Comparison of ENCODE assay signal across 8 cellular contexts in the genomic region with DNA sequence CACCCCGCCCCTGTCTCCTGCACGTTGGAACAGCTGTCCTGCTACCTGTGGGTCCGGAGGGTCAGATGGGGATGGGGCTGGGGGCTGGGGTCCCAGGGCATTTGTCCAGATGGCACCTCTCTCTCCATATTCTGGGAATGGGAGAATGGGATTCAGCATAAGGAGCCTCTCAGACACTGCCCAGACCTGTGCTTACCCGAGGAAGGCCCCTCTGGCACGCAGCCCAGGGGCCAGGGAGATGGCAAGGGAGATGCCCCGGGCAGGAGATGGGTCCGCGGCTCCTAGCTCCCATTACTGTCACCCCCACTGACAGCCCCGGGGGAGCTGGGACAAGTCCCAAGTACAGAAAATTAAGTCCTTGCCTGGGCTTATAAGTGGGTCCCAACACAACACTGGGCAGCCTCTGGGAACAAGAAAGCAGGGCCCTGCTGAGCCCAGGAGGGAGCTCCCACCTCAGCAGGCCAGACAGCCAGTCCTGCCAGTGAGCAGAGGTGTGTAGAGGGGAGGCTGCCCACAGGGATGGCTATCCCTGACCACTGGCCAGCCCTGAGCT. TPM values are rescaled to one million over a fixed set of nuclear protein-coding genes. Genes with fewer than 3 reads are reported as not detected.
DNase-seq lines count a peak whose midpoint lies in the region; ATAC-seq, FAIRE-seq and TF ChIP-seq lines count a peak whose summit lies in the region.
"Had no signal": no experiment of that assay in that cellular context is flagged by ENCODE, and none has a peak within 500 bp of the region (broad histone marks: within the 10 kb centered on the region; RNA-seq: fewer than 3 reads in every experiment).

No MANE protein-coding gene starts in this region.

- H3K27ac ChIP-seq in HUES48 (ENCODE audit: low read depth, low read length) (peak overlapping the region; percentile 63), angular gyrus (ENCODE audit: low read depth, low read length) (peak overlapping the region; percentile 70), thoracic aorta (peak overlapping the region; percentile 99)

- no peak for TF ChIP-seq CTCF in kidney epithelial cell (IDR thresholded peaks at IDR 0.05; ENCODE audit: insufficient read depth, low read length, poor library complexity, severe bottlenecking)
- TF ChIP-seq CTCF in thoracic aorta (IDR thresholded peaks at IDR 0.05) = no peak

- no peak overlapping the region for H3K9ac ChIP-seq in HUES48 (ENCODE audit: low read depth, low read length)

- ATAC-seq in thoracic aorta (ENCODE audit: insufficient number of reproducible peaks, low FRiP score, low read depth) (no peak), GM19455 (IDR thresholded peaks at IDR 0.05; ENCODE audit: unreplicated experiment) (no peak)

- H3K4me3 ChIP-seq in HUES48 (ENCODE audit: low read depth, low read length) = no peak overlapping the region; the same call in 1 of the 2 replicates
- peak overlapping the region; percentile 66 for H3K4me3 ChIP-seq in kidney epithelial cell (ENCODE audit: low read depth, low read length)
- H3K4me3 ChIP-seq in thoracic aorta = peak overlapping the region; percentile 85

- H3K27me3 ChIP-seq in HUES48 (ENCODE audit: control insufficient read depth, insufficient read depth, low read length) (no peaks in the 10 kb centered on the region), kidney epithelial cell (ENCODE audit: control insufficient read depth, insufficient read depth, low read length) (no peaks in the 10 kb centered on the region), thoracic aorta (replicated peaks; ENCODE audit: insufficient read depth) (no peaks in the 10 kb centered on the region)

- H3K4me1 ChIP-seq in HUES48 (ENCODE audit: control insufficient read depth, insufficient read depth, low read length) (peaks cover 49% of the 10 kb centered on the region), thoracic aorta (ENCODE audit: control insufficient read depth in 1 of 2, low read depth in 2 of 2) (peaks cover 55 to 71% of the 10 kb centered on the region in 2 donors)

- H3K36me3 ChIP-seq in HUES48 (ENCODE audit: control insufficient read depth, insufficient read depth, low read length) (peaks cover 3% of the 10 kb centered on the region; the same call in 1 of the 2 replicates), kidney epithelial cell (ENCODE audit: control insufficient read depth, insufficient read depth, low read length) (no peaks in the 10 kb centered on the region), thoracic aorta (no peaks in the 10 kb centered on the region)

- DNase-seq in kidney epithelial cell (ENCODE audit: low read depth) (no peak), thoracic aorta (ENCODE audit: low spot score) (no peak), inferior parietal cortex (ENCODE audit: extremely low spot score) (no peak), RCC 7860 (ENCODE audit: low spot score) (no peak)
- DNase-seq: activated CD4-positive, alpha-beta T cell treated with anti-CD3 and anti-CD28 coated beads, Interleukin-2, amount 10 ng/mL, durations not matched to agents 24 days and 14 days had no signal

- no peak for FAIRE-seq in RCC 7860 (lab: Jason Lieb, UNC)

- H3K9me3 ChIP-seq in HUES48 (ENCODE audit: control insufficient read depth, insufficient read depth, low read length) (no peaks in the 10 kb centered on the region), thoracic aorta (no peaks in the 10 kb centered on the region)

RNA-seq across cellular contexts. Expression of gene VASN, which starts 1.8 kb away (rescaled TPM):
- 60.4 and 73.5 TPM in 2 replicates for total RNA-seq in kidney epithelial cell
- total RNA-seq in thoracic aorta = 100 to 1,000 TPM; 197 to 217 TPM

RNA-seq across cellular contexts. Expression of gene PAM16, which starts 22.3 kb away (rescaled TPM):
- total RNA-seq in kidney epithelial cell (58.1 and 62.8 TPM in 2 replicates), thoracic aorta (10 to 100 TPM; 18.4 to 21.1 TPM)

RNA-seq across cellular contexts. Expression of gene CORO7, which starts 43.0 kb away (rescaled TPM):
- 57.3 and 76.2 TPM in 2 replicates for total RNA-seq in kidney epithelial cell
- total RNA-seq in thoracic aorta = 10 to 100 TPM; 71.1 to 79.1 TPM

RNA-seq across cellular contexts. Expression of gene DNAJA3, which starts 52.2 kb away (rescaled TPM):
- total RNA-seq in kidney epithelial cell (71.2 and 77.6 TPM in 2 replicates), thoracic aorta (10 to 100 TPM; 35.2 to 52.2 TPM)

RNA-seq across cellular contexts. Expression of gene GLIS2, which starts 57.6 kb away (rescaled TPM):
- total RNA-seq in kidney epithelial cell (11.5 and 14.7 TPM in 2 replicates), thoracic aorta (10 to 100 TPM; 19.5 to 32.9 TPM)
